In genomic region chr20:53581444-53582311, GRCh38 we compare ENCODE assay signal across 8 cellular contexts. TPM values are rescaled to one million over a fixed set of nuclear protein-coding genes. Genes with fewer than 3 reads are reported as not detected.
DNase-seq lines count a peak whose midpoint lies in the region; ATAC-seq and TF ChIP-seq lines count a peak whose summit lies in the region.

No MANE protein-coding gene starts in this region.

- H3K27me3 Mint-ChIP-seq in T-helper 17 cell (no peaks in the 10 kb centered on the region), chondrocyte (ENCODE audit: low read depth) (no peaks in the 10 kb centered on the region)

- no peaks in the 10 kb centered on the region for H3K9me2 ChIP-seq in GM23248 (ENCODE audit: insufficient read depth)

- H3F3A ChIP-seq in GM23248 (ENCODE audit: insufficient read depth): peaks cover 79% of the 10 kb centered on the region

- no peaks in the 10 kb centered on the region for H3K27me3 ChIP-seq in GM23248 (replicated peaks; ENCODE audit: insufficient read depth)
- H3K27me3 ChIP-seq in esophagus (ENCODE audit: control insufficient read depth in 1 of 2, insufficient read depth in 2 of 2, low read length in 2 of 2): no peaks in the 10 kb centered on the region

- H3K27ac Mint-ChIP-seq in T-helper 17 cell: peak overlapping the region; percentile 99
- H3K27ac Mint-ChIP-seq in chondrocyte (ENCODE audit: unreplicated experiment): no peak overlapping the region

- H3K4me1 Mint-ChIP-seq in T-helper 17 cell (peaks cover 59% of the 10 kb centered on the region), chondrocyte (ENCODE audit: low read depth) (peaks cover 68% of the 10 kb centered on the region)

- H4K20me1 ChIP-seq in GM23248 (ENCODE audit: insufficient read depth): no peaks in the 10 kb centered on the region

- H3K27ac ChIP-seq in GM23248: peak overlapping the region; percentile 95
- H3K27ac ChIP-seq in esophagus (ENCODE audit: low read depth in 2 of 2, low read length in 1 of 2): peak overlapping the region; percentile 1 to 37
- H3K27ac ChIP-seq in caudate nucleus (ENCODE audit: low read depth, low read length): no peak overlapping the region

- peak overlapping the region; percentile 73; the same call in 1 of the 2 replicates for H3K9ac ChIP-seq in GM23248

- H3K36me3 ChIP-seq in GM23248 (ENCODE audit: low read depth): peaks cover 44% of the 10 kb centered on the region
- peaks cover 11 to 16% of the 10 kb centered on the region in 2 donors for H3K36me3 ChIP-seq in esophagus (ENCODE audit: control insufficient read depth in 2 of 2, insufficient read depth in 2 of 2, low read length in 1 of 2)

- H3K79me2 ChIP-seq in GM23248 (ENCODE audit: insufficient read depth): peaks cover 98% of the 10 kb centered on the region

- WGBS in GM23248 (ENCODE audit: low coverage in 1 of 2, low lambda C conversion rate in 2 of 2, missing lambda C conversion rate in 2 of 2), 2 experiments: 94 to 96% methylated on average over 45 to 46 of the region's 46 CpGs
- 81 to 87% methylated on average over 46 of the region's 46 CpGs for WGBS in esophagus, 2 donors

- H3K4me1 ChIP-seq in GM23248 (ENCODE audit: insufficient read depth): peaks cover 80% of the 10 kb centered on the region
- peaks cover 2 to 4% of the 10 kb centered on the region in 2 donors for H3K4me1 ChIP-seq in esophagus (ENCODE audit: control insufficient read depth in 2 of 2, insufficient read depth in 2 of 2, low read length in 1 of 2)

- H3K9me3 Mint-ChIP-seq in chondrocyte (ENCODE audit: low read depth): no peaks in the 10 kb centered on the region

- H3K9me3 ChIP-seq in GM23248 (ENCODE audit: low read depth): no peaks in the 10 kb centered on the region
- no peaks in the 10 kb centered on the region for H3K9me3 ChIP-seq in T-helper 17 cell (ENCODE audit: control insufficient read depth, low read length, poor library complexity, severe bottlenecking)
- no peaks in the 10 kb centered on the region for H3K9me3 ChIP-seq in esophagus (ENCODE audit: control insufficient read depth in 2 of 2, insufficient read depth in 1 of 2, low read depth in 1 of 2, low read length in 1 of 2)

- in situ Hi-C loops in GM23248 (cut with MboI): loop anchor here (25.0 kb wide), 1 partner anchor 606 kb away; no protein-coding TSS in a partner anchor

- no peak overlapping the region for H3K4me3 ChIP-seq in GM23248
- H3K4me3 ChIP-seq in esophagus (ENCODE audit: low read depth in 1 of 2, low read length in 2 of 2): peak overlapping the region in 1 of 2 donors; percentile 18

- ATAC-seq in T-helper 17 cell (no peak), GM18907 (IDR thresholded peaks at IDR 0.05; ENCODE audit: unreplicated experiment) (no peak), HG03520 (IDR thresholded peaks at IDR 0.05; ENCODE audit: unreplicated experiment) (no peak)

- DNase-seq in GM23248: no peak
- DNase-seq in T-helper 17 cell: no peak
- peak; percentile 49 for DNase-seq in stimulated activated CD8-positive, alpha-beta memory T cell treated with anti-CD3 and anti-CD28 coated beads, Interleukin-4, amount 100 ng/mL, for 48 hours
- no peak for DNase-seq in chondrocyte (ENCODE audit: low spot score)
- no peak for DNase-seq in caudate nucleus (lab: John Stamatoyannopoulos, UW)

- no peaks in the 10 kb centered on the region for H3K36me3 Mint-ChIP-seq in T-helper 17 cell (ENCODE audit: low read depth)
- H3K36me3 Mint-ChIP-seq in chondrocyte (ENCODE audit: low read depth): peaks cover 11% of the 10 kb centered on the region

- no peak overlapping the region for H3K4me2 ChIP-seq in GM23248 (ENCODE audit: unreplicated experiment)

- H3K4me3 Mint-ChIP-seq in T-helper 17 cell (peak overlapping the region; percentile 94), chondrocyte (ENCODE audit: unreplicated experiment) (no peak overlapping the region)

- TF ChIP-seq CTCF in chondrocyte (IDR thresholded peaks at IDR 0.05): no peak

- H2AFZ ChIP-seq in GM23248: no peak overlapping the region

RNA-seq across cellular contexts. Expression of gene ZNF217, which starts 12.0 kb away (rescaled TPM):
- total RNA-seq in GM23248 (2014; rRNA removed; shearing (Covaris generic)): 18.1 and 23.5 TPM in 2 replicates
- 8.9 and 10.4 TPM in 2 replicates for polyA plus RNA-seq in GM23248 (2016; fragmentation: Nextera tagmentation; extraction: Ambion mirVana)
- total RNA-seq in T-helper 17 cell: 10 to 100 TPM; 70.4 to 72.8 TPM
- polyA plus RNA-seq in esophagus: 1 to 10 TPM; 8.2 to 9.0 TPM
- total RNA-seq in chondrocyte: 26.9 to 28.7 TPM (median 27.0 TPM) in 3 replicates
